ENCODE assay signal across 20 cellular contexts in genomic region chr6:168648730-168649129, GRCh38.
DNase-seq lines count a peak whose midpoint lies in the region; ATAC-seq and TF ChIP-seq lines count a peak whose summit lies in the region.
"Had no signal": no experiment of that assay in that cellular context is flagged by ENCODE, and none has a peak within 500 bp of the region (broad histone marks: within the 10 kb centered on the region; RNA-seq: fewer than 3 reads in every experiment).

No MANE protein-coding gene starts in this region.

- H3K9ac ChIP-seq in endocrine pancreas (ENCODE audit: control insufficient read depth, insufficient read depth, low read length) (no peak overlapping the region), endodermal cell (ENCODE audit: extremely low read depth, low read length, poor library complexity, severe bottlenecking) (no peak overlapping the region)

- H3K9me3 ChIP-seq in BE2C (no peaks in the 10 kb centered on the region), endocrine pancreas (ENCODE audit: control insufficient read depth, low read length) (no peaks in the 10 kb centered on the region), endodermal cell (ENCODE audit: control insufficient read depth, low read length) (no peaks in the 10 kb centered on the region)
- H3K9me3 ChIP-seq: heart right ventricle, thoracic aorta had no signal

- H3K4me1 Mint-ChIP-seq in T-helper 2 cell treated with Interferon-gamma antibody and Interleukin-4, amounts not matched to agents 5 μg/mL and 100 μg/mL, for 36 hours (ENCODE audit: low read depth) = no peaks in the 10 kb centered on the region
- H3K4me1 Mint-ChIP-seq in endodermal cell (peaks cover 8% of the 10 kb centered on the region), T-cell (no peaks in the 10 kb centered on the region)
- H3K4me1 Mint-ChIP-seq: activated naive CD8-positive, alpha-beta T cell treated with anti-CD3 and anti-CD28 coated beads, Interleukin-2, amount 50 U/mL, for 24 hours had no signal

- no peak for ATAC-seq in T-cell (replicated peaks in 1 of 4)
- ATAC-seq: activated naive CD8-positive, alpha-beta T cell treated with anti-CD3 and anti-CD28 coated beads, Interleukin-2, amount 50 U/mL, for 24 hours; WTC11 had no signal

- in situ Hi-C loops in G401 (cut with HindIII; ENCODE audit: low sequenced_read_pairs) = no loop called here

- POLR2A ChIA-PET in T-cell (lab: Charles Lee) = no interaction called here

- H3K27me3 ChIP-seq in BE2C (no peaks in the 10 kb centered on the region), endocrine pancreas (ENCODE audit: control insufficient read depth, insufficient read depth, low read length) (no peaks in the 10 kb centered on the region), endodermal cell (ENCODE audit: control insufficient read depth, insufficient read depth, low read length, poor library complexity, severe bottlenecking) (no peaks in the 10 kb centered on the region)

- CTCF ChIA-PET in T-cell (lab: Charles Lee) = interaction anchor here in 1 of 2 donors (0.5 kb wide), 1 partner anchor 701 kb away, joined by 4 read pairs; no protein-coding TSS in a partner anchor

- H3K36me3 ChIP-seq in BE2C (no peaks in the 10 kb centered on the region), endocrine pancreas (ENCODE audit: control insufficient read depth, insufficient read depth, low read length) (no peaks in the 10 kb centered on the region), endodermal cell (ENCODE audit: control insufficient read depth, insufficient read depth, low read length) (no peaks in the 10 kb centered on the region)

- no peak overlapping the region for H3K4me3 Mint-ChIP-seq in T-helper 2 cell treated with Interferon-gamma antibody and Interleukin-4, amounts not matched to agents 5 μg/mL and 100 μg/mL, for 36 hours
- H3K4me3 Mint-ChIP-seq in endodermal cell (no peak overlapping the region), T-cell (no peak overlapping the region)
- H3K4me3 Mint-ChIP-seq: activated naive CD8-positive, alpha-beta T cell treated with anti-CD3 and anti-CD28 coated beads, Interleukin-2, amount 50 U/mL, for 24 hours; H9; WTC11 had no signal

- H3K36me3 Mint-ChIP-seq in T-helper 2 cell treated with Interferon-gamma antibody and Interleukin-4, amounts not matched to agents 5 μg/mL and 100 μg/mL, for 36 hours (ENCODE audit: low read depth) = no peaks in the 10 kb centered on the region
- H3K36me3 Mint-ChIP-seq in endodermal cell (ENCODE audit: low read depth) (no peaks in the 10 kb centered on the region), T-cell (no peaks in the 10 kb centered on the region)
- H3K36me3 Mint-ChIP-seq: WTC11 had no signal

- no peak for DNase-seq in BE2C
- peak; percentile 9 for DNase-seq in M059J (ENCODE audit: low read depth)
- DNase-seq in retina = peak; percentile 52
- no peak for DNase-seq in T-helper 2 cell treated with Interferon-gamma antibody and Interleukin-4, amounts not matched to agents 5 μg/mL and 100 μg/mL, for 36 hours (ENCODE audit: low spot score)
- no peak for DNase-seq in endodermal cell
- no peak for DNase-seq in G401 (ENCODE audit: low spot score)
- DNase-seq in T-cell = no peak
- DNase-seq: activated CD4-positive, alpha-beta T cell treated with anti-CD3 and anti-CD28 coated beads, Interleukin-2, amount 50 U/mL, for 48 hours; activated effector memory CD4-positive, alpha-beta T cell treated with Interleukin-2 at 50 U/mL for 16 hours; activated naive CD8-positive, alpha-beta T cell treated with anti-CD3 and anti-CD28 coated beads, Interleukin-2, amount 50 U/mL, for 24 hours; H9; NCI-H1105 treated with DMSO at 0.1 percent for 48 hours; NCI-H2081 treated with DMSO at 0.1 percent for 48 hours; NCI-H524 treated with DMSO at 0.1 percent for 48 hours; stimulated activated CD4-positive, alpha-beta T cell treated with anti-CD3 and anti-CD28 coated beads, Interleukin-15, amount 100 ng/mL, for 24 hours had no signal

- no peak overlapping the region for H3K27ac Mint-ChIP-seq in T-helper 2 cell treated with Interferon-gamma antibody and Interleukin-4, amounts not matched to agents 5 μg/mL and 100 μg/mL, for 36 hours
- H3K27ac Mint-ChIP-seq in endodermal cell (no peak overlapping the region), T-cell (no peak overlapping the region)
- H3K27ac Mint-ChIP-seq: activated naive CD8-positive, alpha-beta T cell treated with anti-CD3 and anti-CD28 coated beads, Interleukin-2, amount 50 U/mL, for 24 hours; WTC11 had no signal

- H3K9me3 Mint-ChIP-seq in T-helper 2 cell treated with Interferon-gamma antibody and Interleukin-4, amounts not matched to agents 5 μg/mL and 100 μg/mL, for 36 hours = no peaks in the 10 kb centered on the region
- no peaks in the 10 kb centered on the region for H3K9me3 Mint-ChIP-seq in endodermal cell
- no peaks in the 10 kb centered on the region for H3K9me3 Mint-ChIP-seq in T-cell
- H3K9me3 Mint-ChIP-seq: activated naive CD8-positive, alpha-beta T cell treated with anti-CD3 and anti-CD28 coated beads, Interleukin-2, amount 50 U/mL, for 24 hours; H9; WTC11 had no signal

- TF ChIP-seq CTCF in BE2C (IDR thresholded peaks at IDR 0.05; ENCODE audit: low read depth, low read length) (no peak), endodermal cell (conservative IDR thresholded peaks at IDR 0.05) (no peak)

- H3K4me3 ChIP-seq in BE2C (ENCODE audit: low read depth, low read length) (peak overlapping the region; percentile 20), endocrine pancreas (ENCODE audit: control insufficient read depth, insufficient read depth, low read length) (peak overlapping the region; percentile 9), endodermal cell (ENCODE audit: low read length) (no peak overlapping the region)
- H3K4me3 ChIP-seq: coronary artery, thoracic aorta had no signal

- H3K27ac ChIP-seq in endodermal cell (ENCODE audit: low read depth, low read length) = no peak overlapping the region
- H3K27ac ChIP-seq: coronary artery, thoracic aorta had no signal

- H3K4me1 ChIP-seq in BE2C (no peaks in the 10 kb centered on the region), endocrine pancreas (ENCODE audit: control insufficient read depth, insufficient read depth, low read length) (no peaks in the 10 kb centered on the region), endodermal cell (ENCODE audit: control insufficient read depth, insufficient read depth, low read length) (no peaks in the 10 kb centered on the region)

- WGBS in endodermal cell (ENCODE audit: insufficient coverage in 1 of 2, insufficient read length in 1 of 2), 2 experiments = 86 to 100% methylated on average over 8 to 14 of the region's 14 CpGs

- no peaks in the 10 kb centered on the region for H3K27me3 Mint-ChIP-seq in T-helper 2 cell treated with Interferon-gamma antibody and Interleukin-4, amounts not matched to agents 5 μg/mL and 100 μg/mL, for 36 hours (ENCODE audit: low read depth)
- peaks cover 6% of the 10 kb centered on the region for H3K27me3 Mint-ChIP-seq in endodermal cell (ENCODE audit: insufficient read depth)
- peaks cover 3 to 12% of the 10 kb centered on the region in 2 donors for H3K27me3 Mint-ChIP-seq in T-cell

Comparison
In these comparisons a context has a peak if more than half of its experiments do, and no peak if none do; other contexts are left out.
1. DNase-seq: peak in M059J (single experiment) and retina (single experiment); none in BE2C (single experiment), T-helper 2 cell treated with Interferon-gamma antibody and Interleukin-4, amounts not matched to agents 5 μg/mL and 100 μg/mL, for 36 hours (single experiment), endodermal cell (single experiment), G401 (single experiment) and T-cell (0 of 34).